8 cellular contexts compared by ENCODE assay signal in the genomic region with DNA sequence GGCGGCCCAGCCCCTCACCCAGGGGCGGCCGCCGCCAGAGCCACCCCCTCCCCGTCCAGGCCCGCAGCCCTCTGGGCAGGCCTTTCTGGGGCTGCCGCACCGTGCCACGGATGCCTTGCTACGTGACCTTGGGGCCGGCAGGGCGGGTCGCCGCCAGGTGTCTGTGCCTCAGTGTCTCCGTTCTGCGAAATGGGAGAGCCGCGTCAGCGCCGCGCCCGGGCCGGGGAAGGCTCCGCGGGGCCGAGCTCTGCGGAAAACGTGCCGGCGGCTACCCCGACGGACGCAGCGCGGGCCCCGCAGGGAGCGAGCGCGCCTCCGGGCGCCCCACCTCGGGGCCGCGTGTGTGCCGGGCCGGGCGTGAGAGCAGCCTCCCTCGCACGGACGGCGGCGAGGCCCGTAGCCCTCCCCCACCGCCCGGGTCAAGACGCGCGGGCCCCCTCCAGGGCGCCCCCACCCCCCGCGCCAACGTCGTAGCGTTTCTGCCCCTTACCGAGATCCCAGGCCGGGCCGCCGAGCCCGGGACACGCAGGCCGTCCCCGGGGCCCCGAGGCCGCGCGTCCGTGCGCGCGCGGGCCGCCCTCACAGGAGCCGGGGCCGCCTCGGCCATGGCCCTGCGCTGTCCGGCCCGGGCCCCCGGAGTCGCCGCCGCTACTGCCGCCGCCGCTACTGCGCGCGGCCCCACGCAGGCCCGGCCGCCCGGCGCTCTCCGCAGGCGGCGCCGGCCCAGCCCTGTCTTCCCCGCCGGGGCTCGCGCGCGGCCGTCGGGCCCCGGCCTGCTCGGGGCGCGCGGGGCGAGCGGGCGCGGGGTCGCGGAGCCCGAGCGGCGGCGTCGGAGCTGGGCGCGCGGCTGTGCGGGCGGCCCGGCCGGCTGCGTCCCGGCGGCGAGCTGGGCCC. TPM values are rescaled to one million over a fixed set of nuclear protein-coding genes. Genes with fewer than 3 reads are reported as not detected.
DNase-seq lines count a peak whose midpoint lies in the region; ATAC-seq, FAIRE-seq and TF ChIP-seq lines count a peak whose summit lies in the region.

No MANE protein-coding gene starts in this region.

- intact Hi-C loops in sciatic nerve (cut with DNase I), result no loop called here

- H3K4me1 Mint-ChIP-seq in activated naive CD8-positive, alpha-beta T cell treated with anti-CD3 and anti-CD28 coated beads, Interleukin-2, amount 50 U/mL, for 24 hours, result peaks cover 25% of the 10 kb centered on the region

- H3K4me3 Mint-ChIP-seq in activated naive CD8-positive, alpha-beta T cell treated with anti-CD3 and anti-CD28 coated beads, Interleukin-2, amount 50 U/mL, for 24 hours, result no peak overlapping the region

- no peak for FAIRE-seq in HTR-8/SVneo (lab: Jason Lieb, UNC)

- H3K27me3 Mint-ChIP-seq in activated naive CD8-positive, alpha-beta T cell treated with anti-CD3 and anti-CD28 coated beads, Interleukin-2, amount 50 U/mL, for 24 hours, result peaks cover 16% of the 10 kb centered on the region

- no peak overlapping the region for H3K27ac Mint-ChIP-seq in activated naive CD8-positive, alpha-beta T cell treated with anti-CD3 and anti-CD28 coated beads, Interleukin-2, amount 50 U/mL, for 24 hours

- DNase-seq in GM12864 (ENCODE audit: low read depth), result no peak
- peak; percentile 17 for DNase-seq in HTR-8/SVneo (ENCODE audit: insufficient read length, low spot score)
- DNase-seq in activated naive CD8-positive, alpha-beta T cell treated with anti-CD3 and anti-CD28 coated beads, Interleukin-2, amount 50 U/mL, for 24 hours, result peak; percentile 41
- DNase-seq in stimulated activated CD4-positive, alpha-beta T cell treated with anti-CD3 and anti-CD28 coated beads, Interleukin-1b, Interleukin-23, amount 100 ng/mL, for 24 hours (ENCODE audit: low read depth in 4 of 4, low spot score in 1 of 4), result peak in 3 of 4 experiments; percentile 5 to 22 (median 11)
- DNase-seq in sciatic nerve (ENCODE audit: low spot score), result no peak
- no peak for DNase-seq in stimulated activated naive CD4-positive, alpha-beta T cell treated with Interleukin-2 at 50 U/mL for 16 hours (lab: John Stamatoyannopoulos, UW)

- no peak for TF ChIP-seq CTCF in GM12864 (IDR thresholded peaks at IDR 0.05; ENCODE audit: low read depth, low read length, missing control alignments)

- H3K9me3 ChIP-seq in iPS-18c (ENCODE audit: control insufficient read depth, insufficient read depth, low read length), result no peaks in the 10 kb centered on the region

- H3K36me3 Mint-ChIP-seq in activated naive CD8-positive, alpha-beta T cell treated with anti-CD3 and anti-CD28 coated beads, Interleukin-2, amount 50 U/mL, for 24 hours (ENCODE audit: low read depth), result peaks cover 2% of the 10 kb centered on the region

- ATAC-seq in GM21390 (IDR thresholded peaks at IDR 0.05; ENCODE audit: unreplicated experiment) (peak; percentile 39), sciatic nerve (no peak)
- ATAC-seq in activated naive CD8-positive, alpha-beta T cell treated with anti-CD3 and anti-CD28 coated beads, Interleukin-2, amount 50 U/mL, for 24 hours, result peak; percentile 38

- H3K4me3 ChIP-seq in GM12864 (ENCODE audit: low read depth, low read length), result peak overlapping the region; percentile 88
- H3K4me3 ChIP-seq in iPS-18c (ENCODE audit: insufficient read depth, low read depth, low read length), result peak overlapping the region; percentile 76

- no peaks in the 10 kb centered on the region for H3K9me3 Mint-ChIP-seq in activated naive CD8-positive, alpha-beta T cell treated with anti-CD3 and anti-CD28 coated beads, Interleukin-2, amount 50 U/mL, for 24 hours

RNA-seq across cellular contexts. Expression of a gene that starts 1.1 kb away (rescaled TPM):
- 10.3 TPM for total RNA-seq in sciatic nerve

RNA-seq across cellular contexts. Expression of a gene that starts 37.8 kb away (rescaled TPM):
- total RNA-seq in sciatic nerve, result 19.3 TPM

Comparison
In these comparisons a context has a peak if more than half of its experiments do, and no peak if none do; other contexts are left out.
1. DNase-seq: peak in HTR-8/SVneo (single experiment), activated naive CD8-positive, alpha-beta T cell treated with anti-CD3 and anti-CD28 coated beads, Interleukin-2, amount 50 U/mL, for 24 hours (single experiment) and stimulated activated CD4-positive, alpha-beta T cell treated with anti-CD3 and anti-CD28 coated beads, Interleukin-1b, Interleukin-23, amount 100 ng/mL, for 24 hours (3 of 4); none in GM12864 (single experiment), sciatic nerve (single experiment) and stimulated activated naive CD4-positive, alpha-beta T cell treated with Interleukin-2 at 50 U/mL for 16 hours (single experiment).